Comparison of ENCODE assay signal across 27 cellular contexts in genomic region chr12:71565568-71565967, GRCh38.
"Had no signal": no experiment of that assay in that cellular context is flagged by ENCODE, and none has a peak within 500 bp of the region (broad histone marks: within the 10 kb centered on the region; RNA-seq: fewer than 3 reads in every experiment).

No MANE protein-coding gene starts in this region.

- FAIRE-seq: endometrium, keratinocyte, small intestine had no signal

- H3K9me3 Mint-ChIP-seq: effector memory CD8-positive, alpha-beta T cell; memory B cell; natural killer cell; stimulated activated naive CD8-positive, alpha-beta T cell treated with anti-CD3 and anti-CD28 coated beads, Interleukin-15, Interleukin-2, amounts not matched to agents 100 ng/mL and 50 ng/mL, for 24 hours had no signal

- ATAC-seq: effector memory CD8-positive, alpha-beta T cell; left ventricle myocardium superior; lower lobe of right lung; natural killer cell; psoas muscle; right cardiac atrium; stimulated activated naive B cell treated with anti-CD40 and anti-IgM and Interleukin-4, amounts not matched to agents 10 μg/mL and 1 μg/mL and 100 μg/mL, for 72 hours; upper lobe of right lung had no signal

- H3K27me3 ChIP-seq: ovary, suprapubic skin, transverse colon, upper lobe of right lung, uterus had no signal

- H3K4me1 ChIP-seq: esophagus squamous epithelium, psoas muscle, transverse colon, upper lobe of right lung, uterus had no signal

- H3K4me1 Mint-ChIP-seq: immature natural killer cell; memory B cell; natural killer cell; stimulated activated naive B cell treated with anti-CD40 and anti-IgM and Interleukin-4, amounts not matched to agents 10 μg/mL and 1 μg/mL and 100 μg/mL, for 72 hours had no signal

- H3K4me3 ChIP-seq: esophagus squamous epithelium, lower lobe of right lung, ovary, psoas muscle, suprapubic skin, transverse colon, upper lobe of right lung, uterus had no signal

- DNase-seq: cortex of kidney; effector memory CD8-positive, alpha-beta T cell; erythroblast; esophagus squamous epithelium; foreskin melanocyte; hypothalamus; immature natural killer cell; left ventricle myocardium superior; lower lobe of right lung; natural killer cell; occipital lobe; ovary; posterior cingulate gyrus; psoas muscle; right cardiac atrium; small intestine; stimulated activated CD4-positive, alpha-beta T cell treated with anti-CD3 and anti-CD28 coated beads, Interleukin-15, amount 100 ng/mL, for 24 hours; stimulated activated CD4-positive, alpha-beta T cell treated with anti-CD3 and anti-CD28 coated beads, Interleukin-2, amount 100 ng/mL, for 48 hours; stimulated activated naive B cell treated with anti-CD40 and anti-IgM and Interleukin-4, amounts not matched to agents 10 μg/mL and 1 μg/mL and 100 μg/mL, for 72 hours; transverse colon; upper lobe of right lung; uterus had no signal

- H3K36me3 ChIP-seq: esophagus squamous epithelium, lower lobe of right lung, ovary, suprapubic skin, transverse colon, upper lobe of right lung, uterus had no signal

- H3K27ac Mint-ChIP-seq: effector memory CD8-positive, alpha-beta T cell; immature natural killer cell; memory B cell; natural killer cell; stimulated activated naive B cell treated with anti-CD40 and anti-IgM and Interleukin-4, amounts not matched to agents 10 μg/mL and 1 μg/mL and 100 μg/mL, for 72 hours; stimulated activated naive CD8-positive, alpha-beta T cell treated with anti-CD3 and anti-CD28 coated beads, Interleukin-15, Interleukin-2, amounts not matched to agents 100 ng/mL and 50 ng/mL, for 24 hours had no signal

- H3K27ac ChIP-seq: esophagus squamous epithelium, lower lobe of right lung, ovary, psoas muscle, suprapubic skin, transverse colon, upper lobe of right lung, uterus had no signal

- H3K4me3 Mint-ChIP-seq: effector memory CD8-positive, alpha-beta T cell; immature natural killer cell; memory B cell; natural killer cell; stimulated activated naive B cell treated with anti-CD40 and anti-IgM and Interleukin-4, amounts not matched to agents 10 μg/mL and 1 μg/mL and 100 μg/mL, for 72 hours; stimulated activated naive CD8-positive, alpha-beta T cell treated with anti-CD3 and anti-CD28 coated beads, Interleukin-15, Interleukin-2, amounts not matched to agents 100 ng/mL and 50 ng/mL, for 24 hours had no signal

- H3K36me3 Mint-ChIP-seq: immature natural killer cell; memory B cell; natural killer cell; stimulated activated naive B cell treated with anti-CD40 and anti-IgM and Interleukin-4, amounts not matched to agents 10 μg/mL and 1 μg/mL and 100 μg/mL, for 72 hours had no signal

- H3K27me3 Mint-ChIP-seq: stimulated activated naive B cell treated with anti-CD40 and anti-IgM and Interleukin-4, amounts not matched to agents 10 μg/mL and 1 μg/mL and 100 μg/mL, for 72 hours had no signal

- H3K9me3 ChIP-seq: esophagus squamous epithelium, lower lobe of right lung, ovary, psoas muscle, suprapubic skin, transverse colon, upper lobe of right lung, uterus had no signal
